8 cellular contexts compared by ENCODE assay signal in the genomic region with DNA sequence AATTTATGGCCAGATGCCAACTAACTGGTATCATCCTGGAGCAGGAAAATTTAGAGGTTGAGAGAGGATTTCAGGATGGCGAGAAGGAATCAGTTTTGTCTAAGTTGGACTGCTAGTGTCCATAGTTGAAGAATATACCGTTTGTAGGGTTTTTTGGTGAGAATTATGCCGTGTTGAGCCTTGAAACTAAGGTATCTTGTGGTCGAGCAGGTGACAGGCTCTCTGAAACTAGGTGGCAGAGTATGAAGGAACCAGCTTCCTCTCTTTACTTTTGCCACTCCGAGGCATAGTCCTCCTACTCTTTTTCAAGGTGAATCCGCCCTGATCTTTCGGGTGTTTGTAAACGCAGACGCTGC. TPM values are rescaled to one million over a fixed set of nuclear protein-coding genes. Genes with fewer than 3 reads are reported as not detected.
DNase-seq lines count a peak whose midpoint lies in the region; ATAC-seq and TF ChIP-seq lines count a peak whose summit lies in the region.

No MANE protein-coding gene starts in this region.

- peak; percentile 79 for DNase-seq in activated CD4-positive, alpha-beta T cell treated with anti-CD3 and anti-CD28 coated beads, Interleukin-2, amount 10 ng/mL, durations not matched to agents 24 days and 14 days
- peak; percentile 16 for DNase-seq in stimulated activated CD4-positive, alpha-beta T cell treated with anti-CD3 and anti-CD28 coated beads, Interleukin-4, amount 100 ng/mL, for 1 hour
- DNase-seq in activated gamma-delta T cell treated with Interleukin-2 at 50 U/mL for 16 hours (no peak), GM20000 (ENCODE audit: low spot score) (no peak), cardiac septum (ENCODE audit: low spot score) (no peak), kidney glomerular epithelial cell (lab: John Stamatoyannopoulos, UW) (no peak)

- H3K36me3 Mint-ChIP-seq in activated CD4-positive, alpha-beta T cell treated with anti-CD3 and anti-CD28 coated beads, Interleukin-2, amount 10 ng/mL, durations not matched to agents 24 days and 14 days (ENCODE audit: low read depth) = peaks cover 40% of the 10 kb centered on the region

- intact Hi-C loops in activated CD4-positive, alpha-beta T cell treated with anti-CD3 and anti-CD28 coated beads, Interleukin-2, amount 10 ng/mL, durations not matched to agents 24 days and 14 days (cut with micrococcal nuclease) = loop anchor here (1.0 to 5.0 kb wide), 8 partner anchors 8 to 129 kb away; no protein-coding TSS in a partner anchor
- intact Hi-C loops in cardiac septum (cut with DNase I) = loop anchor here (2.0 kb wide), 1 partner anchor 33 kb away; no protein-coding TSS in a partner anchor

- peak; percentile 72 for ATAC-seq in HG02938 (IDR thresholded peaks at IDR 0.05; ENCODE audit: unreplicated experiment)

- peak; percentile 27 for TF ChIP-seq POLR2A in GM19193 (IDR thresholded peaks at IDR 0.05; ENCODE audit: extremely low read depth, insufficient read depth, insufficient read length)

- no peaks in the 10 kb centered on the region for H3K9me3 Mint-ChIP-seq in activated CD4-positive, alpha-beta T cell treated with anti-CD3 and anti-CD28 coated beads, Interleukin-2, amount 10 ng/mL, durations not matched to agents 24 days and 14 days

- H3K4me1 Mint-ChIP-seq in activated CD4-positive, alpha-beta T cell treated with anti-CD3 and anti-CD28 coated beads, Interleukin-2, amount 10 ng/mL, durations not matched to agents 24 days and 14 days = peaks cover 43% of the 10 kb centered on the region

- H3K27ac Mint-ChIP-seq in activated CD4-positive, alpha-beta T cell treated with anti-CD3 and anti-CD28 coated beads, Interleukin-2, amount 10 ng/mL, durations not matched to agents 24 days and 14 days = no peak overlapping the region

- H3K27me3 Mint-ChIP-seq in activated CD4-positive, alpha-beta T cell treated with anti-CD3 and anti-CD28 coated beads, Interleukin-2, amount 10 ng/mL, durations not matched to agents 24 days and 14 days = no peaks in the 10 kb centered on the region

- H3K4me3 Mint-ChIP-seq in activated CD4-positive, alpha-beta T cell treated with anti-CD3 and anti-CD28 coated beads, Interleukin-2, amount 10 ng/mL, durations not matched to agents 24 days and 14 days = no peak overlapping the region

- no peak for TF ChIP-seq CTCF in GM20000 (IDR thresholded peaks at IDR 0.05; ENCODE audit: extremely low read depth, missing control alignments)

RNA-seq across cellular contexts. Expression of gene MDFIC, which starts 9.7 kb away (rescaled TPM):
- total RNA-seq in activated CD4-positive, alpha-beta T cell treated with anti-CD3 and anti-CD28 coated beads, Interleukin-2, amount 10 ng/mL, durations not matched to agents 24 days and 14 days = 172 and 175 TPM in 2 replicates
- total RNA-seq in cardiac septum = 49.8 TPM

Comparison
In these comparisons a context has a peak if more than half of its experiments do, and no peak if none do; other contexts are left out.
1. DNase-seq: peak in activated CD4-positive, alpha-beta T cell treated with anti-CD3 and anti-CD28 coated beads, Interleukin-2, amount 10 ng/mL, durations not matched to agents 24 days and 14 days (single experiment) and stimulated activated CD4-positive, alpha-beta T cell treated with anti-CD3 and anti-CD28 coated beads, Interleukin-4, amount 100 ng/mL, for 1 hour (single experiment); none in activated gamma-delta T cell treated with Interleukin-2 at 50 U/mL for 16 hours (single experiment), GM20000 (single experiment), cardiac septum (single experiment) and kidney glomerular epithelial cell (single experiment).